ENCODE assay signal across 10 cellular contexts in the genomic region with DNA sequence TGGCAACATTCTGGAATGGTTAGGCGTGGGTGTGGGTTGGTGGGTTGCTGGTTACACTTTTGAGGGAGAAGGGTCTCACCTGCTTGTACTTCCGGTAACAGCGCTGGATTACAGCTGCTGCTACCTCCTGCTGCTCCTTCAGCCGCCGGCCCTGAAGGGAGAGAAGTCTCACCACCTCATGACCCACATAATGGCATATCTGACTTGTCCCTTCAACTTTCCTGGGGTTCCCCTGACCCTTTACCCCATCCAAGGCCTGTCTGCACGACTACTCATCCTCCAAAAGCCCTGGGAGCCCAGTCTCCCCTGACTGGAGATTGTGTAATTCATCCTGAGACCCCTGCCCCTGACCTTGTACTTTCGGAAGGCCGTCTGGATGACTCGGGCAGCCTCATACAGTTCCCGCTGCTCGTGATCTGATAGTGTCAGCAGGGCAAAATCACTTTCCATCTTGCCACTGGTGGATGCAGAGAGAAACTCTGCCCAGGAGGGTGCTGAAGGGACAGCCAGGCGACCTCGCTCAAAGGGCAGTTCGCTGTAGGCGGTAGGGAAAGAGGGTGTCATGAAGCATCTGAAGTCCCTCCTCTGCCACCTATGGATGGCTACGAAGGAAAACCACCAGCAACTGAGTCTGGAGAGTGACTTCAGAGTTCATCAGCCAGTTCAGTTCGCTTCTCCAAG. TPM values are rescaled to one million over a fixed set of nuclear protein-coding genes. Genes with fewer than 3 reads are reported as not detected.
DNase-seq lines count a peak whose midpoint lies in the region; ATAC-seq lines count a peak whose summit lies in the region.
"Had no signal": no experiment of that assay in that cellular context is flagged by ENCODE, and none has a peak within 500 bp of the region (broad histone marks: within the 10 kb centered on the region; RNA-seq: fewer than 3 reads in every experiment).

No MANE protein-coding gene starts in this region.

- peak overlapping the region in 1 of 7 donors; percentile 91 for H3K27ac Mint-ChIP-seq in CD4-positive, alpha-beta memory T cell

- no CpG with 5 or more reads among the region's 17 CpGs for WGBS in trophoblast cell (ENCODE audit: extremely low coverage, insufficient coverage, insufficient read length)

- POLR2A ChIA-PET in CD4-positive, alpha-beta memory T cell (lab: Charles Lee; ENCODE audit: partially characterized antibody): interaction anchor here (1.3 to 27.9 kb wide), 8 partner anchors 11 to 61 kb away, joined by 3 to 973 read pairs (median 27); partner anchors contain the start of genes CAMTA2, ENO3, INCA1 and KIF1C

- H3K23ac ChIP-seq in trophoblast cell (ENCODE audit: low read length): no peak overlapping the region

- peak overlapping the region; percentile 67 for H3K4me2 ChIP-seq in trophoblast cell (ENCODE audit: low read length)

- peak overlapping the region; percentile 8 for H3K14ac ChIP-seq in trophoblast cell (ENCODE audit: low read length)

- H3K79me1 ChIP-seq in trophoblast cell (ENCODE audit: low read length): peaks cover 27% of the 10 kb centered on the region

- H3K4me3 Mint-ChIP-seq in CD4-positive, alpha-beta memory T cell: no peak overlapping the region

- peak overlapping the region; percentile 10 for H4K12ac ChIP-seq in trophoblast cell (ENCODE audit: low read depth, low read length)

- intact Hi-C loops in CD4-positive, alpha-beta memory T cell (cut with micrococcal nuclease): loop anchor here (5.0 kb wide), 1 partner anchor 37 kb away; the partner anchor contains the start of gene GP1BA

- H2BK12ac ChIP-seq in trophoblast cell (ENCODE audit: low read length): no peak overlapping the region

- H3K18ac ChIP-seq in trophoblast cell (ENCODE audit: low read length): peak overlapping the region; percentile 15

- H3K36me3 ChIP-seq in CD4-positive, alpha-beta memory T cell (ENCODE audit: insufficient read depth, low read length): peaks cover 25% of the 10 kb centered on the region
- peaks cover 30% of the 10 kb centered on the region for H3K36me3 ChIP-seq in effector memory CD4-positive, alpha-beta T cell (ENCODE audit: control insufficient read depth, insufficient read depth, low read length)
- H3K36me3 ChIP-seq in trophoblast cell (ENCODE audit: control insufficient read depth in 1 of 2, insufficient read depth in 2 of 2, low read length in 2 of 2): peaks cover 23 to 29% of the 10 kb centered on the region in 2 experiments

- peak overlapping the region; percentile 39 for H3K4ac ChIP-seq in trophoblast cell (ENCODE audit: low read depth, low read length)

- no peaks in the 10 kb centered on the region for H3K9me3 ChIP-seq in CD4-positive, alpha-beta memory T cell (ENCODE audit: control insufficient read depth in 1 of 2, low read length in 2 of 2)
- H3K9me3 ChIP-seq in effector memory CD4-positive, alpha-beta T cell (ENCODE audit: control insufficient read depth, low read length): no peaks in the 10 kb centered on the region
- H3K9me3 ChIP-seq in trophoblast cell (ENCODE audit: insufficient read depth, low read depth, low read length): no peaks in the 10 kb centered on the region

- H3K4me3 ChIP-seq in CD4-positive, alpha-beta memory T cell (ENCODE audit: low read length in 2 of 2): no peak overlapping the region
- no peak overlapping the region for H3K4me3 ChIP-seq in effector memory CD4-positive, alpha-beta T cell (ENCODE audit: insufficient read depth, low read depth, low read length, poor library complexity, severe bottlenecking)
- H3K4me3 ChIP-seq in trophoblast cell (ENCODE audit: low read depth, low read length): no peak overlapping the region

- H2BK5ac ChIP-seq in trophoblast cell (ENCODE audit: low read depth, low read length, poor library complexity): no peak overlapping the region

- peak overlapping the region; percentile 81 for H3K27ac ChIP-seq in CD4-positive, alpha-beta memory T cell (ENCODE audit: low read depth, low read length)
- peak overlapping the region; percentile 89 for H3K27ac ChIP-seq in effector memory CD4-positive, alpha-beta T cell (ENCODE audit: insufficient read depth, low read length, poor library complexity, severe bottlenecking)
- H3K27ac ChIP-seq in trophoblast cell (ENCODE audit: low read depth, low read length): peak overlapping the region; percentile 96

- H2AK5ac ChIP-seq in trophoblast cell (ENCODE audit: low read length): no peak overlapping the region

- H4K91ac ChIP-seq in trophoblast cell (ENCODE audit: low read depth, low read length): peak overlapping the region; percentile 67

- CTCF ChIA-PET in CD4-positive, alpha-beta memory T cell (lab: Charles Lee; ENCODE audit: partially characterized antibody): interaction anchor here (1.3 to 3.6 kb wide), 8 partner anchors 11 to 93 kb away, joined by 3 to 26 read pairs (median 12); partner anchors contain the start of genes CHRNE, RNF167 and SLC25A11

- H3K9ac ChIP-seq in trophoblast cell (ENCODE audit: low read length): no peak overlapping the region

- peaks cover 14 to 30% (median 26%) of the 10 kb centered on the region in 4 donors for H3K4me1 Mint-ChIP-seq in CD4-positive, alpha-beta memory T cell

- no peak overlapping the region for H4K8ac ChIP-seq in trophoblast cell (ENCODE audit: low read depth, low read length)

- no peaks in the 10 kb centered on the region for H3K9me3 Mint-ChIP-seq in CD4-positive, alpha-beta memory T cell

- H3K79me2 ChIP-seq in trophoblast cell (ENCODE audit: control insufficient read depth, insufficient read depth, low read length, poor library complexity): peaks cover 19% of the 10 kb centered on the region

- H2BK120ac ChIP-seq in trophoblast cell (ENCODE audit: insufficient read depth, low read length, poor library complexity): no peak overlapping the region

- peak in 1 of 5 donors; percentile 50 for DNase-seq in CD4-positive, alpha-beta memory T cell
- peak; percentile 37 for DNase-seq in LHCN-M2 (ENCODE audit: low read depth)
- DNase-seq in effector memory CD4-positive, alpha-beta T cell: peak in 1 of 3 donors; percentile 29
- DNase-seq in trophoblast cell: no peak
- DNase-seq in NCI-H1105 treated with DMSO at 0.1 percent for 48 hours (lab: John Stamatoyannopoulos, UW): no peak
- DNase-seq: left cardiac atrium, MM.1S had no signal

- no peak overlapping the region for H2AFZ ChIP-seq in trophoblast cell (ENCODE audit: insufficient read depth, low read length, poor library complexity)

- ATAC-seq in GM21381 (IDR thresholded peaks at IDR 0.05; ENCODE audit: unreplicated experiment): no peak
- no peak for ATAC-seq in HG03457 (IDR thresholded peaks at IDR 0.05; ENCODE audit: unreplicated experiment)
- ATAC-seq in HG02981 (IDR thresholded peaks at IDR 0.05; ENCODE audit: unreplicated experiment): no peak
- ATAC-seq: left cardiac atrium had no signal

- H3K27me3 ChIP-seq in CD4-positive, alpha-beta memory T cell (ENCODE audit: insufficient read depth, low read length): no peaks in the 10 kb centered on the region
- no peaks in the 10 kb centered on the region for H3K27me3 ChIP-seq in effector memory CD4-positive, alpha-beta T cell (replicated peaks; ENCODE audit: control insufficient read depth, insufficient read depth, low read length, poor library complexity, severe bottlenecking)
- H3K27me3 ChIP-seq in trophoblast cell (ENCODE audit: insufficient read depth, low read length): no peaks in the 10 kb centered on the region

- H3K27me3 Mint-ChIP-seq in CD4-positive, alpha-beta memory T cell: no peaks in the 10 kb centered on the region

- H3K4me1 ChIP-seq in CD4-positive, alpha-beta memory T cell (ENCODE audit: insufficient read depth, low read length): peaks cover 28% of the 10 kb centered on the region
- peaks cover 28% of the 10 kb centered on the region for H3K4me1 ChIP-seq in effector memory CD4-positive, alpha-beta T cell (ENCODE audit: control insufficient read depth, insufficient read depth, low read length, poor library complexity, severe bottlenecking)
- H3K4me1 ChIP-seq in trophoblast cell (ENCODE audit: control insufficient read depth in 1 of 2, insufficient read depth in 2 of 2, low read length in 2 of 2): peaks cover 15 to 20% of the 10 kb centered on the region in 2 experiments

- peaks cover 36 to 39% of the 10 kb centered on the region in 2 donors for H3K36me3 Mint-ChIP-seq in CD4-positive, alpha-beta memory T cell

RNA-seq across cellular contexts. Expression of gene SPAG7, which starts 2.1 kb away (rescaled TPM):
- 10 to 100 TPM; 36.7 to 38.4 TPM for total RNA-seq in CD4-positive, alpha-beta memory T cell
- 100 to 1,000 TPM in 1 of 2 donors, 10 to 100 TPM in 1; 94.1 to 133 TPM for polyA plus RNA-seq in CD4-positive, alpha-beta memory T cell
- total RNA-seq in LHCN-M2 (2014; rRNA removed): 69.6 and 75.0 TPM in 2 replicates
- polyA plus RNA-seq in LHCN-M2 (2012): 81.5 TPM
- 59.1 and 62.6 TPM in 2 replicates for polyA plus RNA-seq in trophoblast cell (2013)

RNA-seq across cellular contexts. Expression of gene CAMTA2, which starts 17.8 kb away (rescaled TPM):
- 10 to 100 TPM; 63.0 to 84.8 TPM for total RNA-seq in CD4-positive, alpha-beta memory T cell
- polyA plus RNA-seq in CD4-positive, alpha-beta memory T cell: 10 to 100 TPM in 1 of 2 donors, 1 to 10 TPM in 1; 4.6 to 25.4 TPM
- total RNA-seq in LHCN-M2 (2014; rRNA removed): 12.4 and 13.2 TPM in 2 replicates
- polyA plus RNA-seq in LHCN-M2 (2012): 27.2 TPM
- 38.3 and 39.7 TPM in 2 replicates for polyA plus RNA-seq in trophoblast cell (2013)

RNA-seq across cellular contexts. Expression of gene ENO3, which starts 18.8 kb away (rescaled TPM):
- 10 to 100 TPM; 16.2 to 21.8 TPM for total RNA-seq in CD4-positive, alpha-beta memory T cell
- 1 to 10 TPM; 1.5 to 2.4 TPM for polyA plus RNA-seq in CD4-positive, alpha-beta memory T cell
- 5.2 and 7.9 TPM in 2 replicates for total RNA-seq in LHCN-M2 (2014; rRNA removed)
- 15.1 TPM for polyA plus RNA-seq in LHCN-M2 (2012)
- polyA plus RNA-seq in trophoblast cell (2013): 5.6 and 5.8 TPM in 2 replicates

RNA-seq across cellular contexts. Expression of gene PFN1, which starts 21.4 kb away (rescaled TPM):
- 100 to 1,000 TPM; 560 to 585 TPM for total RNA-seq in CD4-positive, alpha-beta memory T cell
- 1,000 to 10,000 TPM; 2,226 to 2,605 TPM for polyA plus RNA-seq in CD4-positive, alpha-beta memory T cell
- total RNA-seq in LHCN-M2 (2014; rRNA removed): 1,610 and 1,782 TPM in 2 replicates
- 3,150 TPM for polyA plus RNA-seq in LHCN-M2 (2012)
- polyA plus RNA-seq in trophoblast cell (2013): 1,571 and 1,587 TPM in 2 replicates

RNA-seq across cellular contexts. Expression of gene INCA1, which starts 27.6 kb away (rescaled TPM):
- under 1 TPM; 0.36 to 0.67 TPM for total RNA-seq in CD4-positive, alpha-beta memory T cell
- polyA plus RNA-seq in CD4-positive, alpha-beta memory T cell: under 1 TPM; 0.26 to 0.71 TPM
- 0.34 and 0.64 TPM in 2 replicates for total RNA-seq in LHCN-M2 (2014; rRNA removed)
- polyA plus RNA-seq in LHCN-M2 (2012): 1.1 TPM
- 0.55 and 0.56 TPM in 2 replicates for polyA plus RNA-seq in trophoblast cell (2013)
